Comparison of ENCODE assay signal across 1 cellular context in the genomic region with DNA sequence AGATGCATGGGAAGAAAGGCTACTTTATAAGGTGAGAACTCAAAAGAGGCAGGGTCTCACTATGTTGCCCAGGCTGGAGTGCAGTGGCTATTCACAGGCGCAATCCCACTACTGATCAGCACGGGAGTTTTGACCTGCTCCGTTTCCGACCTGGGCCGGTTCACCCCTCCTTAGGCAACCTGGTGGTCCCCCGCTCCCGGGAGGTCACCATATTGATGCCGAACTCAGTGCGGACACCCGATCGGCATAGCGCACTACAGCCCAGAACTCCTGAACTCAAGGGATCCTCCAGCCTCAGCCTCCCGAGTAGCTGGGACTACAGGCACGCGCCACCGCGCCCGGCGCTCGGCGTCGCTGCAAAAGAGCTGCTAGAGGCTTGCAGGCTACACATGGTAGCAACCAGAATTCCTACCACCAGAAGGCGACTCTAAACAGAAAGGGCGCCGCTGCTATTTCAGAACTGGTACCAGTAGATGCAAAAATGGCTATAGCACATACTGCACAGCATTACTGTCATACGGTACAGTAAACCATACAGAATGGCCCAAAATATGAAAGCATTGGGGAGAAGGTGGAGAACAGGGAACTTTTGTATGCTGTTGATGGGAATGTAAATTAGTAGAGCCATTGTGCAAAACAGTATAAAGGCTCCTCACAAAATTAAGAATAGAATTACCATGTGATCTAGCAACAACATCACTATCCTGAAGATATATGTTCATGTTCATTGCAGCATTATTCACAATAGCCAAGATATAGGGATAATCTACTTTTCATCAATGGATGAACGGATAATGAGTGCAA.
A peak's percentile ranks its signal among the peaks of the same experiment; 100 is the strongest.
TF ChIP-seq lines count a peak whose summit lies in the region.

No MANE protein-coding gene starts in this region.

TF ChIP-seq in HepG2, 621 proteins besides CTCF, POLR2A, EP300 and RAD21 (continued from another document):
- peak; percentile 55; the same call in 1 of the 2 replicates for TF ChIP-seq TBX2 (CRISPR knock-in tag; IDR thresholded peaks at IDR 0.05; ENCODE audit: borderline replicate concordance)
- no peak for TF ChIP-seq CREM (IDR thresholded peaks at IDR 0.05)
- TF ChIP-seq CREM (CRISPR knock-in tag; IDR thresholded peaks at IDR 0.05) = no peak
- TF ChIP-seq ZEB1 (IDR thresholded peaks at IDR 0.05; ENCODE audit: insufficient replicate concordance, low read depth) = no peak
- TF ChIP-seq ESRRA (CRISPR knock-in tag; IDR thresholded peaks at IDR 0.05; ENCODE audit: low read depth) = no peak
- peak; percentile 75 for TF ChIP-seq HOXA3 (CRISPR knock-in tag; IDR thresholded peaks at IDR 0.05)
- no peak for TF ChIP-seq HOXA7 (CRISPR knock-in tag; IDR thresholded peaks at IDR 0.05)
- TF ChIP-seq ZFAT (CRISPR knock-in tag; conservative IDR thresholded peaks at IDR 0.05) = no peak
- TF ChIP-seq MEF2D (CRISPR knock-in tag; IDR thresholded peaks at IDR 0.05) = peak; percentile 35; the same call in 1 of the 2 replicates
- TF ChIP-seq, protein P1, sequence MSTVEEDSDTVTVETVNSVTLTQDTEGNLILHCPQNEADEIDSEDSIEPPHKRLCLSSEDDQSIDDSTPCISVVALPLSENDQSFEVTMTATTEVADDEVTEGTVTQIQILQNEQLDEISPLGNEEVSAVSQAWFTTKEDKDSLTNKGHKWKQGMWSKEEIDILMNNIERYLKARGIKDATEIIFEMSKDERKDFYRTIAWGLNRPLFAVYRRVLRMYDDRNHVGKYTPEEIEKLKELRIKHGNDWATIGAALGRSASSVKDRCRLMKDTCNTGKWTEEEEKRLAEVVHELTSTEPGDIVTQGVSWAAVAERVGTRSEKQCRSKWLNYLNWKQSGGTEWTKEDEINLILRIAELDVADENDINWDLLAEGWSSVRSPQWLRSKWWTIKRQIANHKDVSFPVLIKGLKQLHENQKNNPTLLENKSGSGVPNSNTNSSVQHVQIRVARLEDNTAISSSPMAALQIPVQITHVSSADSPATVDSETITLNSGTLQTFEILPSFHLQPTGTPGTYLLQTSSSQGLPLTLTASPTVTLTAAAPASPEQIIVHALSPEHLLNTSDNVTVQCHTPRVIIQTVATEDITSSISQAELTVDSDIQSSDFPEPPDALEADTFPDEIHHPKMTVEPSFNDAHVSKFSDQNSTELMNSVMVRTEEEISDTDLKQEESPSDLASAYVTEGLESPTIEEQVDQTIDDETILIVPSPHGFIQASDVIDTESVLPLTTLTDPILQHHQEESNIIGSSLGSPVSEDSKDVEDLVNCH (CRISPR knock-in tag; IDR thresholded peaks at IDR 0.05) = no peak
- TF ChIP-seq ZSCAN22 (CRISPR knock-in tag; IDR thresholded peaks at IDR 0.05) = no peak
- TF ChIP-seq, protein P2, sequence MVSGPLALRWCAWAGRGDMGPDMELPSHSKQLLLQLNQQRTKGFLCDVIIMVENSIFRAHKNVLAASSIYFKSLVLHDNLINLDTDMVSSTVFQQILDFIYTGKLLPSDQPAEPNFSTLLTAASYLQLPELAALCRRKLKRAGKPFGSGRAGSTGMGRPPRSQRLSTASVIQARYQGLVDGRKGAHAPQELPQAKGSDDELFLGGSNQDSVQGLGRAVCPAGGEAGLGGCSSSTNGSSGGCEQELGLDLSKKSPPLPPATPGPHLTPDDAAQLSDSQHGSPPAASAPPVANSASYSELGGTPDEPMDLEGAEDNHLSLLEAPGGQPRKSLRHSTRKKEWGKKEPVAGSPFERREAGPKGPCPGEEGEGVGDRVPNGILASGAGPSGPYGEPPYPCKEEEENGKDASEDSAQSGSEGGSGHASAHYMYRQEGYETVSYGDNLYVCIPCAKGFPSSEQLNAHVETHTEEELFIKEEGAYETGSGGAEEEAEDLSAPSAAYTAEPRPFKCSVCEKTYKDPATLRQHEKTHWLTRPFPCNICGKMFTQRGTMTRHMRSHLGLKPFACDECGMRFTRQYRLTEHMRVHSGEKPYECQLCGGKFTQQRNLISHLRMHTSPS (CRISPR knock-in tag; IDR thresholded peaks at IDR 0.05; ENCODE audit: low read depth) = no peak
- TF ChIP-seq POLR2AphosphoS5 (IDR thresholded peaks at IDR 0.05; ENCODE audit: low read depth, low read length) = no peak
- TF ChIP-seq DPF2 (CRISPR knock-in tag; IDR thresholded peaks at IDR 0.05; ENCODE audit: borderline replicate concordance, low read depth) = no peak
- TF ChIP-seq HOXA5 (CRISPR knock-in tag; IDR thresholded peaks at IDR 0.05) = no peak
- TF ChIP-seq, protein P3, sequence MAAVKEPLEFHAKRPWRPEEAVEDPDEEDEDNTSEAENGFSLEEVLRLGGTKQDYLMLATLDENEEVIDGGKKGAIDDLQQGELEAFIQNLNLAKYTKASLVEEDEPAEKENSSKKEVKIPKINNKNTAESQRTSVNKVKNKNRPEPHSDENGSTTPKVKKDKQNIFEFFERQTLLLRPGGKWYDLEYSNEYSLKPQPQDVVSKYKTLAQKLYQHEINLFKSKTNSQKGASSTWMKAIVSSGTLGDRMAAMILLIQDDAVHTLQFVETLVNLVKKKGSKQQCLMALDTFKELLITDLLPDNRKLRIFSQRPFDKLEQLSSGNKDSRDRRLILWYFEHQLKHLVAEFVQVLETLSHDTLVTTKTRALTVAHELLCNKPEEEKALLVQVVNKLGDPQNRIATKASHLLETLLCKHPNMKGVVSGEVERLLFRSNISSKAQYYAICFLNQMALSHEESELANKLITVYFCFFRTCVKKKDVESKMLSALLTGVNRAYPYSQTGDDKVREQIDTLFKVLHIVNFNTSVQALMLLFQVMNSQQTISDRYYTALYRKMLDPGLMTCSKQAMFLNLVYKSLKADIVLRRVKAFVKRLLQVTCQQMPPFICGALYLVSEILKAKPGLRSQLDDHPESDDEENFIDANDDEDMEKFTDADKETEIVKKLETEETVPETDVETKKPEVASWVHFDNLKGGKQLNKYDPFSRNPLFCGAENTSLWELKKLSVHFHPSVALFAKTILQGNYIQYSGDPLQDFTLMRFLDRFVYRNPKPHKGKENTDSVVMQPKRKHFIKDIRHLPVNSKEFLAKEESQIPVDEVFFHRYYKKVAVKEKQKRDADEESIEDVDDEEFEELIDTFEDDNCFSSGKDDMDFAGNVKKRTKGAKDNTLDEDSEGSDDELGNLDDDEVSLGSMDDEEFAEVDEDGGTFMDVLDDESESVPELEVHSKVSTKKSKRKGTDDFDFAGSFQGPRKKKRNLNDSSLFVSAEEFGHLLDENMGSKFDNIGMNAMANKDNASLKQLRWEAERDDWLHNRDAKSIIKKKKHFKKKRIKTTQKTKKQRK (IDR thresholded peaks at IDR 0.05; ENCODE audit: low read length) = no peak
- TF ChIP-seq MYC (CRISPR knock-in tag; IDR thresholded peaks at IDR 0.05; ENCODE audit: borderline replicate concordance) = peak; percentile 88
- TF ChIP-seq ONECUT2 (CRISPR knock-in tag; IDR thresholded peaks at IDR 0.05) = no peak
- TF ChIP-seq ZFP1 (CRISPR knock-in tag; IDR thresholded peaks at IDR 0.05) = 0 out of 2 replicates have a peak, but pooled peaks have one; percentile 45
- TF ChIP-seq HDAC2 (CRISPR knock-in tag; IDR thresholded peaks at IDR 0.05) = peak; percentile 78
- TF ChIP-seq GABPA (IDR thresholded peaks at IDR 0.05; ENCODE audit: low read depth, low read length) = no peak
- peak; percentile 20; the same call in 1 of the 2 replicates for TF ChIP-seq GABPA (CRISPR knock-in tag; IDR thresholded peaks at IDR 0.05; ENCODE audit: low read depth)
- no peak for TF ChIP-seq IRX3 (CRISPR knock-in tag; IDR thresholded peaks at IDR 0.05; ENCODE audit: borderline replicate concordance, low read depth)
- TF ChIP-seq, protein P4, sequence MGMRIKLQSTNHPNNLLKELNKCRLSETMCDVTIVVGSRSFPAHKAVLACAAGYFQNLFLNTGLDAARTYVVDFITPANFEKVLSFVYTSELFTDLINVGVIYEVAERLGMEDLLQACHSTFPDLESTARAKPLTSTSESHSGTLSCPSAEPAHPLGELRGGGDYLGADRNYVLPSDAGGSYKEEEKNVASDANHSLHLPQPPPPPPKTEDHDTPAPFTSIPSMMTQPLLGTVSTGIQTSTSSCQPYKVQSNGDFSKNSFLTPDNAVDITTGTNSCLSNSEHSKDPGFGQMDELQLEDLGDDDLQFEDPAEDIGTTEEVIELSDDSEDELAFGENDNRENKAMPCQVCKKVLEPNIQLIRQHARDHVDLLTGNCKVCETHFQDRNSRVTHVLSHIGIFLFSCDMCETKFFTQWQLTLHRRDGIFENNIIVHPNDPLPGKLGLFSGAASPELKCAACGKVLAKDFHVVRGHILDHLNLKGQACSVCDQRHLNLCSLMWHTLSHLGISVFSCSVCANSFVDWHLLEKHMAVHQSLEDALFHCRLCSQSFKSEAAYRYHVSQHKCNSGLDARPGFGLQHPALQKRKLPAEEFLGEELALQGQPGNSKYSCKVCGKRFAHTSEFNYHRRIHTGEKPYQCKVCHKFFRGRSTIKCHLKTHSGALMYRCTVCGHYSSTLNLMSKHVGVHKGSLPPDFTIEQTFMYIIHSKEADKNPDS (CRISPR knock-in tag; IDR thresholded peaks at IDR 0.05) = no peak
- TF ChIP-seq ZNF12 (CRISPR knock-in tag; IDR thresholded peaks at IDR 0.05) = peak; percentile 69; the same call in 1 of the 2 replicates
- no peak for TF ChIP-seq PCBP2 (optimal IDR thresholded peaks at IDR 0.05; ENCODE audit: low read depth, low read length, poor library complexity, severe bottlenecking)
- TF ChIP-seq ZNF331 (CRISPR knock-in tag; IDR thresholded peaks at IDR 0.05) = peak; percentile 71
- peak; percentile 90 for TF ChIP-seq STAG1 (CRISPR knock-in tag; IDR thresholded peaks at IDR 0.05)
- TF ChIP-seq, protein P5, sequence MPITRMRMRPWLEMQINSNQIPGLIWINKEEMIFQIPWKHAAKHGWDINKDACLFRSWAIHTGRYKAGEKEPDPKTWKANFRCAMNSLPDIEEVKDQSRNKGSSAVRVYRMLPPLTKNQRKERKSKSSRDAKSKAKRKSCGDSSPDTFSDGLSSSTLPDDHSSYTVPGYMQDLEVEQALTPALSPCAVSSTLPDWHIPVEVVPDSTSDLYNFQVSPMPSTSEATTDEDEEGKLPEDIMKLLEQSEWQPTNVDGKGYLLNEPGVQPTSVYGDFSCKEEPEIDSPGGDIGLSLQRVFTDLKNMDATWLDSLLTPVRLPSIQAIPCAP (CRISPR knock-in tag; IDR thresholded peaks at IDR 0.05; ENCODE audit: low read depth) = no peak
- TF ChIP-seq, protein P6, sequence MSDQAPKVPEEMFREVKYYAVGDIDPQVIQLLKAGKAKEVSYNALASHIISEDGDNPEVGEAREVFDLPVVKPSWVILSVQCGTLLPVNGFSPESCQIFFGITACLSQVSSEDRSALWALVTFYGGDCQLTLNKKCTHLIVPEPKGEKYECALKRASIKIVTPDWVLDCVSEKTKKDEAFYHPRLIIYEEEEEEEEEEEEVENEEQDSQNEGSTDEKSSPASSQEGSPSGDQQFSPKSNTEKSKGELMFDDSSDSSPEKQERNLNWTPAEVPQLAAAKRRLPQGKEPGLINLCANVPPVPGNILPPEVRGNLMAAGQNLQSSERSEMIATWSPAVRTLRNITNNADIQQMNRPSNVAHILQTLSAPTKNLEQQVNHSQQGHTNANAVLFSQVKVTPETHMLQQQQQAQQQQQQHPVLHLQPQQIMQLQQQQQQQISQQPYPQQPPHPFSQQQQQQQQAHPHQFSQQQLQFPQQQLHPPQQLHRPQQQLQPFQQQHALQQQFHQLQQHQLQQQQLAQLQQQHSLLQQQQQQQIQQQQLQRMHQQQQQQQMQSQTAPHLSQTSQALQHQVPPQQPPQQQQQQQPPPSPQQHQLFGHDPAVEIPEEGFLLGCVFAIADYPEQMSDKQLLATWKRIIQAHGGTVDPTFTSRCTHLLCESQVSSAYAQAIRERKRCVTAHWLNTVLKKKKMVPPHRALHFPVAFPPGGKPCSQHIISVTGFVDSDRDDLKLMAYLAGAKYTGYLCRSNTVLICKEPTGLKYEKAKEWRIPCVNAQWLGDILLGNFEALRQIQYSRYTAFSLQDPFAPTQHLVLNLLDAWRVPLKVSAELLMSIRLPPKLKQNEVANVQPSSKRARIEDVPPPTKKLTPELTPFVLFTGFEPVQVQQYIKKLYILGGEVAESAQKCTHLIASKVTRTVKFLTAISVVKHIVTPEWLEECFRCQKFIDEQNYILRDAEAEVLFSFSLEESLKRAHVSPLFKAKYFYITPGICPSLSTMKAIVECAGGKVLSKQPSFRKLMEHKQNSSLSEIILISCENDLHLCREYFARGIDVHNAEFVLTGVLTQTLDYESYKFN (CRISPR knock-in tag; conservative IDR thresholded peaks at IDR 0.05) = 0 out of 2 replicates have a peak, but pooled peaks have one; percentile 32
- no peak for TF ChIP-seq CHCHD3 (CRISPR knock-in tag; IDR thresholded peaks at IDR 0.05)
- TF ChIP-seq ZNF138 (CRISPR knock-in tag; IDR thresholded peaks at IDR 0.05; ENCODE audit: low read depth) = no peak
